In genomic region chr5:118862596-118862995, GRCh38 we compare ENCODE assay signal across 17 cellular contexts.
"Had no signal": no experiment of that assay in that cellular context is flagged by ENCODE, and none has a peak within 500 bp of the region (broad histone marks: within the 10 kb centered on the region; RNA-seq: fewer than 3 reads in every experiment).

No MANE protein-coding gene starts in this region.

- H3K27ac ChIP-seq: ascending aorta, cardiac muscle cell, neutrophil, right atrium auricular region, skin epidermis, tibial nerve, WERI-Rb-1 had no signal

- DNase-seq: activated CD4-positive, alpha-beta memory T cell treated with anti-CD3 and anti-CD28 coated beads, Interleukin-2, amount 10 ng/mL, durations not matched to agents 7 days and 5 days; activated CD4-positive, alpha-beta T cell treated with anti-CD3 and anti-CD28 coated beads for 36 hours; activated CD8-positive, alpha-beta memory T cell treated with anti-CD3 and anti-CD28 coated beads, Interleukin-2, amount 50 U/mL, for 4 hours; activated naive CD8-positive, alpha-beta T cell treated with anti-CD3 and anti-CD28 coated beads, Interleukin-2, amount 10 ng/mL, durations not matched to agents 7 days and 5 days; glutamatergic neuron; immature natural killer cell; left colon; mucosa of descending colon; naive thymus-derived CD8-positive, alpha-beta T cell; T-helper 1 cell; WERI-Rb-1 had no signal

- H3K4me3 ChIP-seq: ascending aorta, cardiac muscle cell, mucosa of descending colon, right atrium auricular region, skin epidermis, tibial nerve had no signal

- H3K27me3 ChIP-seq: ascending aorta, cardiac muscle cell, neutrophil, right atrium auricular region, tibial nerve had no signal

- H3K36me3 ChIP-seq: ascending aorta, cardiac muscle cell, neutrophil, right atrium auricular region, tibial nerve, WERI-Rb-1 had no signal

- ATAC-seq: activated CD4-positive, alpha-beta T cell treated with anti-CD3 and anti-CD28 coated beads for 36 hours; left colon; mucosa of descending colon; naive thymus-derived CD8-positive, alpha-beta T cell had no signal

- H3K4me1 ChIP-seq: ascending aorta, right atrium auricular region, tibial nerve had no signal

- H3K9me3 ChIP-seq: ascending aorta, mucosa of descending colon, neutrophil, right atrium auricular region, tibial nerve had no signal
